33 cellular contexts compared by ENCODE assay signal in genomic region chr11:77125191-77125590, GRCh38. TPM values are rescaled to one million over a fixed set of nuclear protein-coding genes. Genes with fewer than 3 reads are reported as not detected.
"Had no signal": no experiment of that assay in that cellular context is flagged by ENCODE, and none has a peak within 500 bp of the region (broad histone marks: within the 10 kb centered on the region; RNA-seq: fewer than 3 reads in every experiment).

No MANE protein-coding gene starts in this region.

- H3K4me3 Mint-ChIP-seq: activated B cell treated with CpG ODN at 0.5 μM for 24 hours; activated CD4-positive, alpha-beta memory T cell treated with anti-CD3 and anti-CD28 coated beads, Interleukin-2, amount 10 ng/mL, durations not matched to agents 7 days and 5 days; activated CD8-positive, alpha-beta memory T cell treated with anti-CD3 and anti-CD28 coated beads, Interleukin-2, amount 10 ng/mL, durations not matched to agents 7 days and 5 days; activated naive CD8-positive, alpha-beta T cell treated with anti-CD3 and anti-CD28 coated beads for 36 hours had no signal

- H3K27ac ChIP-seq: brain microvascular endothelial cell, KMS-11, RWPE1, SJCRH30, SK-N-MC, VCaP had no signal

- H3K36me3 Mint-ChIP-seq: activated CD8-positive, alpha-beta memory T cell treated with anti-CD3 and anti-CD28 coated beads, Interleukin-2, amount 10 ng/mL, durations not matched to agents 7 days and 5 days; activated naive CD8-positive, alpha-beta T cell treated with anti-CD3 and anti-CD28 coated beads for 36 hours had no signal

- H3K27ac Mint-ChIP-seq: activated B cell treated with CpG ODN at 0.5 μM for 24 hours; activated CD4-positive, alpha-beta memory T cell treated with anti-CD3 and anti-CD28 coated beads, Interleukin-2, amount 10 ng/mL, durations not matched to agents 7 days and 5 days; activated CD8-positive, alpha-beta memory T cell treated with anti-CD3 and anti-CD28 coated beads, Interleukin-2, amount 10 ng/mL, durations not matched to agents 7 days and 5 days; activated naive CD8-positive, alpha-beta T cell treated with anti-CD3 and anti-CD28 coated beads for 36 hours had no signal

- H3K9me3 ChIP-seq: SJCRH30 had no signal

- H3K4me3 ChIP-seq: SJCRH30, SK-N-MC had no signal

- H3K27me3 ChIP-seq: brain microvascular endothelial cell, SJCRH30 had no signal

- H3K36me3 ChIP-seq: SJCRH30 had no signal

- H3K4me2 ChIP-seq: KMS-11 had no signal

- H3K9me3 Mint-ChIP-seq: activated B cell treated with CpG ODN at 0.5 μM for 24 hours; activated CD4-positive, alpha-beta memory T cell treated with anti-CD3 and anti-CD28 coated beads, Interleukin-2, amount 10 ng/mL, durations not matched to agents 7 days and 5 days; activated naive CD8-positive, alpha-beta T cell treated with anti-CD3 and anti-CD28 coated beads for 36 hours had no signal

- H3K4me1 ChIP-seq: SJCRH30 had no signal

- ATAC-seq: activated CD8-positive, alpha-beta memory T cell treated with anti-CD3 and anti-CD28 coated beads, Interleukin-2, amount 10 ng/mL, durations not matched to agents 7 days and 5 days had no signal

- H3K9ac ChIP-seq: KMS-11 had no signal

- DNase-seq: activated B cell treated with CpG ODN at 0.5 μM for 24 hours; activated CD4-positive, alpha-beta memory T cell treated with anti-CD3 and anti-CD28 coated beads, Interleukin-2, amount 10 ng/mL, durations not matched to agents 7 days and 5 days; activated CD4-positive, alpha-beta T cell treated with anti-CD3 and anti-CD28 coated beads for 1 hour; activated CD4-positive, alpha-beta T cell treated with anti-CD3 and anti-CD28 coated beads for 48 hours; activated CD8-positive, alpha-beta memory T cell treated with anti-CD3 and anti-CD28 coated beads for 24 hours; activated CD8-positive, alpha-beta memory T cell treated with anti-CD3 and anti-CD28 coated beads, Interleukin-2, amount 10 ng/mL, durations not matched to agents 7 days and 5 days; activated CD8-positive, alpha-beta memory T cell treated with anti-CD3 and anti-CD28 coated beads, Interleukin-2, amount 50 U/mL, for 48 hours; activated effector memory CD4-positive, alpha-beta T cell treated with Interleukin-2 at 50 U/mL for 16 hours; activated naive CD4-positive, alpha-beta T cell treated with anti-CD3 and anti-CD28 coated beads, Interleukin-2, amount 50 U/mL, for 16 hours; activated naive CD8-positive, alpha-beta T cell treated with anti-CD3 and anti-CD28 coated beads for 36 hours; activated T-cell treated with anti-CD3 and anti-CD28 coated beads, Interleukin-2, amount 50 U/mL, for 48 hours; amniotic stem cell; aorta; brain microvascular endothelial cell; central memory CD4-positive, alpha-beta T cell; MM.1S; MV-4-11; NCI-H1092; NCI-H1436 treated with DMSO at 0.1 percent for 48 hours; NCI-H1694 treated with DMSO at 0.1 percent for 48 hours; NCI-H2029 treated with DMSO at 0.1 percent for 48 hours; NCI-H345; NCI-H524 treated with DMSO at 0.1 percent for 48 hours; SHP77; SJCRH30; T1000 had no signal

RNA-seq across cellular contexts. Expression of gene OMP, which starts 22.6 kb away (rescaled TPM):
- total RNA-seq: activated B cell treated with CpG ODN at 0.5 μM for 24 hours; activated CD4-positive, alpha-beta memory T cell treated with anti-CD3 and anti-CD28 coated beads, Interleukin-2, amount 10 ng/mL, durations not matched to agents 7 days and 5 days; activated CD8-positive, alpha-beta memory T cell treated with anti-CD3 and anti-CD28 coated beads, Interleukin-2, amount 10 ng/mL, durations not matched to agents 7 days and 5 days; activated naive CD8-positive, alpha-beta T cell treated with anti-CD3 and anti-CD28 coated beads for 36 hours; NCI-H460; T-helper 1 cell treated with Interleukin-12 subunit alpha and Interleukin-12 subunit beta and Interleukin-4 antibody, amounts not matched to agents 30 ng/mL and 1 ng/mL, for 36 hours; T-helper 2 cell treated with Interferon-gamma antibody and Interleukin-4, amounts not matched to agents 100 ng/mL and 5 ng/mL, for 36 hours had no signal
- polyA plus RNA-seq: aorta had no signal
